ENCODE assay signal across 2 cellular contexts in genomic region chr6:166612471-166612881, GRCh38.
TF ChIP-seq lines count a peak whose summit lies in the region.

No MANE protein-coding gene starts in this region.

TF ChIP-seq in GM23338, 12 proteins besides CTCF, POLR2A, EP300 and RAD21 (continued from another document):
- TF ChIP-seq ZNF462 (CRISPR knock-in tag; IDR thresholded peaks at IDR 0.05) = no peak
- TF ChIP-seq ZNF331 (CRISPR knock-in tag; IDR thresholded peaks at IDR 0.05; ENCODE audit: low read depth) = no peak
- no peak for TF ChIP-seq ZNF114 (CRISPR knock-in tag; IDR thresholded peaks at IDR 0.05)
- no peak for TF ChIP-seq EZH2 (IDR thresholded peaks at IDR 0.05; ENCODE audit: low read depth, unreplicated experiment)
- no peak for TF ChIP-seq NANOG (IDR thresholded peaks at IDR 0.05; ENCODE audit: borderline replicate concordance)
- no peak for TF ChIP-seq STAT1 (IDR thresholded peaks at IDR 0.05; ENCODE audit: unreplicated experiment)
- TF ChIP-seq EZH2phosphoT487 (IDR thresholded peaks at IDR 0.05; ENCODE audit: unreplicated experiment) = no peak
- TF ChIP-seq ETS1 (IDR thresholded peaks at IDR 0.05) = no peak
- TF ChIP-seq JUNB (IDR thresholded peaks at IDR 0.05; ENCODE audit: unreplicated experiment) = no peak
- TF ChIP-seq REST (IDR thresholded peaks at IDR 0.05; ENCODE audit: unreplicated experiment) = no peak

TF ChIP-seq in WTC11, 78 proteins besides CTCF, POLR2A, EP300 and RAD21 (continued from another document):
- TF ChIP-seq ZNF396 (CRISPR knock-in tag; IDR thresholded peaks at IDR 0.05; ENCODE audit: borderline replicate concordance) = no peak
- no peak for TF ChIP-seq NR2C2 (CRISPR knock-in tag; IDR thresholded peaks at IDR 0.05)
- TF ChIP-seq CREM (CRISPR knock-in tag; IDR thresholded peaks at IDR 0.05) = no peak
- no peak for TF ChIP-seq ZNF263 (CRISPR knock-in tag; IDR thresholded peaks at IDR 0.05; ENCODE audit: low read depth)
- TF ChIP-seq ZNF219 (CRISPR knock-in tag; IDR thresholded peaks at IDR 0.05; ENCODE audit: borderline replicate concordance) = no peak
- TF ChIP-seq SOX15 (CRISPR knock-in tag; IDR thresholded peaks at IDR 0.05) = no peak
- TF ChIP-seq NFYB (CRISPR knock-in tag; conservative IDR thresholded peaks at IDR 0.05; ENCODE audit: low read depth) = no peak
- TF ChIP-seq ELF4 (CRISPR knock-in tag; IDR thresholded peaks at IDR 0.05; ENCODE audit: low read depth) = no peak
- no peak for TF ChIP-seq E2F4 (CRISPR knock-in tag; IDR thresholded peaks at IDR 0.05; ENCODE audit: borderline replicate concordance, low read depth)
- no peak for TF ChIP-seq GABPB1 (CRISPR knock-in tag; IDR thresholded peaks at IDR 0.05)
- TF ChIP-seq KAT7 (CRISPR knock-in tag; IDR thresholded peaks at IDR 0.05; ENCODE audit: borderline replicate concordance) = no peak
- TF ChIP-seq NR1H2 (CRISPR knock-in tag; IDR thresholded peaks at IDR 0.05) = no peak
- TF ChIP-seq AFF4 (CRISPR knock-in tag; IDR thresholded peaks at IDR 0.05; ENCODE audit: borderline replicate concordance) = no peak
